7 cellular contexts compared by ENCODE assay signal in the genomic region with DNA sequence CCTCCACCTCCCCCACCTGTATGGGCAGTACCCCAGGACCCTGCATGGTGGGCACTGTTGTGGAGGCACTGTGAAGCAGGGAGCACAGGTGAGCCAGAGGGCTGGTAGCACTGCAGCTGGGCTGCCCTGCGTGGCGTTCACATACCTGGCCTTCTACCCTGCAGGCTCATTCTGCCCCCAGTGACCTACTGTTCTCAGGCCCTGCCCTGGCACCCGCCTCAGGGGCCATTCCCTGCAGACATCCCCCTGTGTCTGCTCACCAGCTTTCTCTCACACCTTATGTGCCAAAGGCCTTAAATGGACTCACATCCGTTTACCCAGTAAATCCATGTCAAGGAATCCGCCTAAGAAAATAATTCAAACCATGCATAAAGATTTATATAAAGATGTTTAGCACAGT.
"Had no signal": no experiment of that assay in that cellular context is flagged by ENCODE, and none has a peak within 500 bp of the region (broad histone marks: within the 10 kb centered on the region; RNA-seq: fewer than 3 reads in every experiment).

No MANE protein-coding gene starts in this region.

- H3K9me3 ChIP-seq: HAP-1 had no signal

- H3K4me2 ChIP-seq: GM23338 had no signal

- DNase-seq: HFFc6, IMR-90, KG1 had no signal

- H3K4me1 ChIP-seq: HAP-1 had no signal

- H3K4me3 ChIP-seq: GM23338, HAP-1, K562 had no signal

- FAIRE-seq: HTR-8/SVneo, K562 had no signal

- H3K36me3 ChIP-seq: HAP-1 had no signal

- H2AFZ ChIP-seq: GM23338 had no signal
